Comparison of ENCODE assay signal across 9 cellular contexts in the genomic region with DNA sequence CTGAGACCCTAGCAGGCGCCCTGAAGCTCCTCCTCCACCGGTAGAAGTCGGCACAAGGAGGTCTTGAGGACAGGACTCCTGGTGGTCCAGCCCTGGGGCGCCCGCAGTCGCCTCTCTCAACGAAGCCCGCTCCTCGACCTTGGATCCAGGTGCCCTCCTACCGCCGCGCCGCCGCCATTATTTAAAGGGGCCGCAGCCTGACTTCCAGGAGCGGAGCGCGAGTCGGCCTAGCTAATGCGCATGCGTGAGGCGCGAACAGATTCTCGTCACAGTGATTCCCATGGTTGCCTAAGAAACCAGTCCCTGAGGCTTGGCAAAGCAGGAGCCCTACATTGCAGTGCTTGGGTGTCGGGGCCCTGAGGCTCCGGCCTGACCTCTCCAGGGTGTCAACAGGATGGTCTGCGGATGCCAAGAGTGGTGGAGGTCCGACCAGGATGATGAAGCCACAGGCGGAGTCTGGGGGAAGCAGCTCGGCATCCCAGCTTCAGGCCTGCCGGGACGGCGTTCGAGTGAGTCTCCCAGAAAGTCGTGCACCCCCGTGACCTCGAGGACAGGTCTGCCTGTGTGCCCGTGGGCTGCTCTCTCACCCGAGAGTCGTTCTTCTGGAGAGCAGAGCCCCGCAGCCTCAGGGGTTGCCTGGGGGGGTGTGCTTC.
"Had no signal": no experiment of that assay in that cellular context is flagged by ENCODE, and none has a peak within 500 bp of the region (broad histone marks: within the 10 kb centered on the region; RNA-seq: fewer than 3 reads in every experiment).

No MANE protein-coding gene starts in this region.

- H2AFZ ChIP-seq: GM23248 had no signal

- DNase-seq: GM23248, H9, HCEC 1CT, IMR-90, KBM-7 had no signal

- FAIRE-seq: H1, H54, HTR-8/SVneo had no signal

- H3K27ac ChIP-seq: GM23248, KMS-11 had no signal

- H3K9ac ChIP-seq: GM23248, KMS-11 had no signal

- H3K4me2 ChIP-seq: KMS-11 had no signal

- H3K4me3 ChIP-seq: GM23248 had no signal
